ENCODE assay signal across 8 cellular contexts in the genomic region with DNA sequence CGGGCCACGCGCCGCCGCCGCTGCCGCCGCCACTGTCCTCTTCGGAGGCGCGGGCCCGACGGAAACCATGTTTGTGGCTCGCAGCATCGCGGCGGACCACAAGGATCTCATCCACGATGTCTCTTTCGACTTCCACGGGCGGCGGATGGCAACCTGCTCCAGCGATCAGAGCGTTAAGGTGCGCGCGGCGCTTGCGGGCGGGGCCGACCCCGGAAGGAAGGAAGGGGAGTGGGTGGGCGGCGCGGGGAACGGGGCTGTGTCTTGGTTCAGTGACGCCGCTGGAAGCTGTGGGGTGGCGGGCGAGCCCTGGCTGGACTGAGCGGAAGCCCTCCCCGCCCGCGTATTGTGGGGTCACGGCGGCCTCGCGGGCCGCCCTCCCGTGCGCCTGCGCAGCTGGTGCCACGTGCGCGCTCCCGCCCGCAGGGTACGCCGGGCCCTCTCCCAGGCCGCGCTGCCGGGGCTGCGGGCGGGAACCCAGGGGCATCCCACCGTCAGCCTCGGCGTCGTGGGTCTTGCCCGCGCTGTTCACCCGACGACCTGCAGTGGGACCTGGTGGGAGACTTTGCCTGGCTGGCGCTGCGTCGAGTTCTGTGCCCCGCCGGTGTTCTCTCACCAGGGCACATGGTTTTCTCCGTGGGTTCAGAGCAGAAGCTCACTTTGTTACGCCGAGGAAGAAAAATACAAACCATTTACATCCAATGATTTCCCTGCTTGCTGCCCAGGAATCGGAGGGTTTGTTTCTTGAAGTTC. TPM values are rescaled to one million over a fixed set of nuclear protein-coding genes. Genes with fewer than 3 reads are reported as not detected.
DNase-seq lines count a peak whose midpoint lies in the region; TF ChIP-seq lines count a peak whose summit lies in the region.

No MANE protein-coding gene starts in this region.

- peak overlapping the region; percentile 81 for H2AFZ ChIP-seq in MM.1S (ENCODE audit: low read length)

- no peaks in the 10 kb centered on the region for H3K36me3 ChIP-seq in MM.1S (replicated peaks; ENCODE audit: insufficient read depth, low read length)
- peaks cover 17% of the 10 kb centered on the region for H3K36me3 ChIP-seq in SJSA1

- H3K4me1 ChIP-seq in MM.1S (ENCODE audit: low read length) (peaks cover 5% of the 10 kb centered on the region; the same call in 1 of the 2 replicates), SJSA1 (replicated peaks) (peaks cover 18% of the 10 kb centered on the region)

- H3F3A ChIP-seq in MM.1S (ENCODE audit: insufficient read depth, low read length): peaks cover 26% of the 10 kb centered on the region

- H3K27me3 Mint-ChIP-seq in activated naive CD4-positive, alpha-beta T cell treated with anti-CD3 and anti-CD28 coated beads for 36 hours (ENCODE audit: low read depth): no peaks in the 10 kb centered on the region

- no peaks in the 10 kb centered on the region for H3K27me3 ChIP-seq in MM.1S (replicated peaks; ENCODE audit: insufficient read depth, low read length)
- H3K27me3 ChIP-seq in SJSA1 (replicated peaks): no peaks in the 10 kb centered on the region

- peaks cover 28% of the 10 kb centered on the region for H3K36me3 Mint-ChIP-seq in activated naive CD4-positive, alpha-beta T cell treated with anti-CD3 and anti-CD28 coated beads for 36 hours (ENCODE audit: low read depth)

- H3K4me3 ChIP-seq in MM.1S (ENCODE audit: low read length) (peak overlapping the region; percentile 95), SJSA1 (peak overlapping the region; percentile 75)

- peaks cover 49% of the 10 kb centered on the region for H3K79me2 ChIP-seq in MM.1S (ENCODE audit: low read length)

- H3K4me3 Mint-ChIP-seq in activated naive CD4-positive, alpha-beta T cell treated with anti-CD3 and anti-CD28 coated beads for 36 hours: peak overlapping the region; percentile 89

- H3K9me3 ChIP-seq in MM.1S (replicated peaks; ENCODE audit: insufficient read depth, low read length) (no peaks in the 10 kb centered on the region), SJSA1 (replicated peaks) (no peaks in the 10 kb centered on the region)

- TF ChIP-seq CTCF in MM.1S (IDR thresholded peaks at IDR 0.05; ENCODE audit: low read length): no peak

- intact Hi-C loops in activated naive CD4-positive, alpha-beta T cell treated with anti-CD3 and anti-CD28 coated beads for 36 hours (cut with micrococcal nuclease): loop anchor here (2.0 to 5.0 kb wide), 6 partner anchors 189 to 1096 kb away; partner anchors contain the start of gene CHMP1B

- no peaks in the 10 kb centered on the region for H4K20me1 ChIP-seq in MM.1S (ENCODE audit: insufficient read depth, low read length)

- peak overlapping the region; percentile 94 for H3K9ac ChIP-seq in MM.1S (ENCODE audit: low read length)

- CTCF ChIA-PET in activated naive CD4-positive, alpha-beta T cell treated with anti-CD3 and anti-CD28 coated beads for 36 hours (lab: Charles Lee): no interaction called here

- H3K27ac ChIP-seq in MM.1S (ENCODE audit: low read length) (peak overlapping the region; percentile 99), SJSA1 (peak overlapping the region; percentile 66), substantia nigra (ENCODE audit: low read depth, low read length, poor library complexity, severe bottlenecking) (peak overlapping the region; percentile 93)

- peak overlapping the region; percentile 76 for H3K4me2 ChIP-seq in MM.1S (ENCODE audit: low read depth, low read length)

- H3K27ac Mint-ChIP-seq in activated naive CD4-positive, alpha-beta T cell treated with anti-CD3 and anti-CD28 coated beads for 36 hours: peak overlapping the region; percentile 96

- H3K9me2 ChIP-seq in MM.1S (replicated peaks; ENCODE audit: insufficient read depth, low read length): no peaks in the 10 kb centered on the region

- peaks cover 44% of the 10 kb centered on the region for H3K4me1 Mint-ChIP-seq in activated naive CD4-positive, alpha-beta T cell treated with anti-CD3 and anti-CD28 coated beads for 36 hours (ENCODE audit: low read depth)

- DNase-seq in GM03348 (ENCODE audit: low spot score) (peak; percentile 94), HCEC 1CT (peak; percentile 92), MM.1S (peak; percentile 96), SJSA1 (ENCODE audit: low read depth in 1 of 2, low spot score in 2 of 2) (peak; percentile 96 to 98), germinal center (ENCODE audit: low spot score) (peak; percentile 88), non-pigmented ciliary epithelial cell (ENCODE audit: low read depth) (peak; percentile 51), substantia nigra (lab: John Stamatoyannopoulos, UW) (peak; percentile 73 to 98 (median 89))
- DNase-seq in activated naive CD4-positive, alpha-beta T cell treated with anti-CD3 and anti-CD28 coated beads for 36 hours: peak; percentile 98

- peaks cover 1% of the 10 kb centered on the region for H3K9me3 Mint-ChIP-seq in activated naive CD4-positive, alpha-beta T cell treated with anti-CD3 and anti-CD28 coated beads for 36 hours

RNA-seq across cellular contexts. Expression of gene SEH1L, which starts 0.4 kb away (rescaled TPM):
- total RNA-seq in SJSA1 (2014; rRNA removed; shearing (Covaris generic)): 39.5 and 61.2 TPM in 2 replicates
- total RNA-seq in activated naive CD4-positive, alpha-beta T cell treated with anti-CD3 and anti-CD28 coated beads for 36 hours: 10 to 100 TPM; 82.6 to 85.4 TPM

RNA-seq across cellular contexts. Expression of gene CEP192, which starts 42.9 kb away (rescaled TPM):
- 35.9 and 37.2 TPM in 2 replicates for total RNA-seq in SJSA1 (2014; rRNA removed; shearing (Covaris generic))
- total RNA-seq in activated naive CD4-positive, alpha-beta T cell treated with anti-CD3 and anti-CD28 coated beads for 36 hours: 10 to 100 TPM; 32.7 to 33.6 TPM

Comparison
In these comparisons a context has a peak if more than half of its experiments do, and no peak if none do; other contexts are left out.
1. Peak in every context shown above with its lines: DNase-seq, H3K4me3 ChIP-seq and H3K27ac ChIP-seq.